Comparison of ENCODE assay signal across 17 cellular contexts in genomic region chr7:70764701-70765208, GRCh38.
DNase-seq lines count a peak whose midpoint lies in the region; ATAC-seq and TF ChIP-seq lines count a peak whose summit lies in the region.
"Had no signal": no experiment of that assay in that cellular context is flagged by ENCODE, and none has a peak within 500 bp of the region (broad histone marks: within the 10 kb centered on the region; RNA-seq: fewer than 3 reads in every experiment).

No MANE protein-coding gene starts in this region.

- H3K27ac Mint-ChIP-seq in stimulated activated naive CD8-positive, alpha-beta T cell treated with anti-CD3 and anti-CD28 coated beads, Interleukin-15, amount 100 ng/mL, for 72 hours = peak overlapping the region in 1 of 2 donors; percentile 16

- ATAC-seq in stimulated activated naive CD8-positive, alpha-beta T cell treated with anti-CD3 and anti-CD28 coated beads, Interleukin-15, amount 100 ng/mL, for 72 hours = peak; percentile 21
- no peak for ATAC-seq in stimulated activated naive CD8-positive, alpha-beta T cell treated with anti-CD3 and anti-CD28 coated beads, Interleukin-15, Interleukin-2, amounts not matched to agents 100 U/mL and 50 U/mL, for 24 hours
- no peak for ATAC-seq in GM19328 (IDR thresholded peaks at IDR 0.05; ENCODE audit: unreplicated experiment)
- ATAC-seq: K562 had no signal

- H3K4me1 Mint-ChIP-seq in stimulated activated naive CD8-positive, alpha-beta T cell treated with anti-CD3 and anti-CD28 coated beads, Interleukin-15, amount 100 ng/mL, for 72 hours = no peaks in the 10 kb centered on the region
- H3K4me1 Mint-ChIP-seq: activated naive CD4-positive, alpha-beta T cell treated with anti-CD3 and anti-CD28 coated beads, Interleukin-2, amount 10 ng/mL, durations not matched to agents 7 days and 5 days had no signal

- no peaks in the 10 kb centered on the region for H3K9me3 Mint-ChIP-seq in stimulated activated naive CD8-positive, alpha-beta T cell treated with anti-CD3 and anti-CD28 coated beads, Interleukin-15, amount 100 ng/mL, for 72 hours

- H3K4me3 ChIP-seq in KMS-11 (IDR thresholded peaks at IDR 0.05; ENCODE audit: insufficient read depth, low read depth, low read length) = no peak overlapping the region
- H3K4me3 ChIP-seq: K562, vagina had no signal

- peak overlapping the region; percentile 99 for H3K4me2 ChIP-seq in KMS-11

- no peaks in the 10 kb centered on the region for H4K20me1 ChIP-seq in KMS-11 (ENCODE audit: insufficient read depth)

- no peak overlapping the region for H2AFZ ChIP-seq in KMS-11 (ENCODE audit: low read depth)

- no peaks in the 10 kb centered on the region for H3K27me3 ChIP-seq in KMS-11 (ENCODE audit: insufficient read depth, low read depth)
- H3K27me3 ChIP-seq: brain microvascular endothelial cell, vagina had no signal

- peaks cover 27% of the 10 kb centered on the region; the same call in 1 of the 2 replicates for H3K36me3 ChIP-seq in KMS-11 (ENCODE audit: insufficient read depth)
- H3K36me3 ChIP-seq: brain microvascular endothelial cell had no signal

- H3K27ac ChIP-seq in KMS-11 = peak overlapping the region; percentile 95
- peak overlapping the region; percentile 90 for H3K27ac ChIP-seq in cingulate gyrus (ENCODE audit: low read depth, low read length)
- H3K27ac ChIP-seq: brain microvascular endothelial cell, vagina had no signal

- DNase-seq in stimulated activated naive CD8-positive, alpha-beta T cell treated with anti-CD3 and anti-CD28 coated beads, Interleukin-15, amount 100 ng/mL, for 72 hours = no peak
- DNase-seq in stimulated activated naive CD8-positive, alpha-beta T cell treated with anti-CD3 and anti-CD28 coated beads, Interleukin-15, Interleukin-2, amounts not matched to agents 100 U/mL and 50 U/mL, for 24 hours = no peak
- DNase-seq in SHP77 (lab: John Stamatoyannopoulos, UW) = no peak
- no peak for DNase-seq in RPMI8226
- DNase-seq in T-helper 9 cell = no peak
- DNase-seq: activated naive CD4-positive, alpha-beta T cell treated with anti-CD3 and anti-CD28 coated beads, Interleukin-2, amount 10 ng/mL, durations not matched to agents 7 days and 5 days; brain microvascular endothelial cell; Calu3; GF-D8; mesenchymal stem cell; NCI-H1105 treated with DMSO at 0.1 percent for 48 hours; NCI-H774 had no signal

- no peaks in the 10 kb centered on the region for H3K27me3 Mint-ChIP-seq in stimulated activated naive CD8-positive, alpha-beta T cell treated with anti-CD3 and anti-CD28 coated beads, Interleukin-15, amount 100 ng/mL, for 72 hours
- H3K27me3 Mint-ChIP-seq: activated naive CD4-positive, alpha-beta T cell treated with anti-CD3 and anti-CD28 coated beads, Interleukin-2, amount 10 ng/mL, durations not matched to agents 7 days and 5 days had no signal

- peak overlapping the region; percentile 65; the same call in 1 of the 2 replicates for H3K9ac ChIP-seq in KMS-11

- peaks cover 87% of the 10 kb centered on the region for H3K79me2 ChIP-seq in KMS-11 (ENCODE audit: insufficient read depth, low read depth)

- no peak for TF ChIP-seq CTCF in KMS-11 (conservative IDR thresholded peaks at IDR 0.05; ENCODE audit: low read depth, low read length)

- H3K4me3 Mint-ChIP-seq in stimulated activated naive CD8-positive, alpha-beta T cell treated with anti-CD3 and anti-CD28 coated beads, Interleukin-15, amount 100 ng/mL, for 72 hours = peak overlapping the region in 1 of 2 donors; percentile 24
- H3K4me3 Mint-ChIP-seq: activated naive CD4-positive, alpha-beta T cell treated with anti-CD3 and anti-CD28 coated beads, Interleukin-2, amount 10 ng/mL, durations not matched to agents 7 days and 5 days had no signal

- H3K4me1 ChIP-seq in KMS-11 (ENCODE audit: low read depth, poor library complexity, severe bottlenecking) = peaks cover 92% of the 10 kb centered on the region
- H3K4me1 ChIP-seq: vagina had no signal
